Comparison of ENCODE assay signal across 17 cellular contexts in the genomic region with DNA sequence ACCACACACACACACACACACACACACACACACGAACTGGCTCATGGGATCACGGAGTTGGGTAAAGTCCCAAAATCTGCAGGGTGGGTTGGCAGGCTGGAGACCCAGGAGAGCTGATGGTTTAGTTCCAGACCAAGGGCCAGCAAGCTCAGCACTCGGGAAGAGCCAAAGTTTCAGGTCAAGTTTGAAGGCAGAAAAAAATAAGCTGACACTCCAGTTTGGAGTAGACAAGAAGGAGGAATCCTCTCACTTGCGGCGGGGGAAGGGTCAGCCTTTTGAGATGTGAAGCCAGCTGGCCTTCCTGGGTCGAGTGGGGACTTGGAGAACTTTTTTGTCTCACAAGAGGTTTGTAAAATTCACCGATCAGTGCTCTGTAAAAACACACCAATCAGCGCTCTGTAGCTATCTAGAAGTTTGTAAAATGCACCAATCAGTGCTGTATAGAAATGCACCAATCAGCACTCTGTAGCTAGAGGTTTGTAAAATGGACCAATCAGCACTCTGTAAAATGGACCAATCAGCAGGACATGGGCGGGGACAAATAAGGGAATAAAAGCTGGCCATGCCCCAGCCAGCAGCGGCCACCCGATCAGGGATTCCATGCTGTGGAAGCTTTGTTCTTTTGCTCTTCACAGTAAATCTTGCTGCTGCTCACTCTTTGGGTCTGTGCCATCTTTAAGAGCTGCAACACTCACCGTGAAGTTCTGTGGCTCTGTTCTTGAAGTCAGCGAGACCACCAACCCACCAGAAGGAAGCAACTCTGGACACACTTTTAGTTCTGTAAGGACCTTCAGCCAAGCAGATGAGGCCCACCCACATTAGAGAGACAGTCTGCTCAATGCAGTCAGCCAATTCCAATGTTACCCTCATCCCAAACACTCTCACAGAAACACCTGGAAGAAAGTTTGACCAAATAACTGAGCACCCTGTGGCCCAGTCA. TPM values are rescaled to one million over a fixed set of nuclear protein-coding genes. Genes with fewer than 3 reads are reported as not detected.
"Had no signal": no experiment of that assay in that cellular context is flagged by ENCODE, and none has a peak within 500 bp of the region (broad histone marks: within the 10 kb centered on the region; RNA-seq: fewer than 3 reads in every experiment).

No MANE protein-coding gene starts in this region.

- H3K27ac Mint-ChIP-seq: activated naive CD8-positive, alpha-beta T cell treated with anti-CD3 and anti-CD28 coated beads, Interleukin-2, amount 50 U/mL, for 24 hours; activated T-cell treated with anti-CD3 and anti-CD28 coated beads, Interleukin-2, amount 50 U/mL, for 72 hours; natural killer cell; stimulated activated naive CD8-positive, alpha-beta T cell treated with anti-CD3 and anti-CD28 coated beads, Interleukin-15, amount 100 ng/mL, for 72 hours had no signal

- H3K36me3 Mint-ChIP-seq: natural killer cell had no signal

- H3K4me3 ChIP-seq: thoracic aorta had no signal

- H3K36me3 ChIP-seq: neutrophil, thoracic aorta had no signal

- DNase-seq: activated CD4-positive, alpha-beta T cell treated with anti-CD3 and anti-CD28 coated beads for 1 hour; activated CD4-positive, alpha-beta T cell treated with anti-CD3 and anti-CD28 coated beads, Interleukin-2, amount 50 U/mL, for 4 hours; activated gamma-delta T cell treated with Interleukin-2 at 50 U/mL for 16 hours; activated naive CD8-positive, alpha-beta T cell treated with anti-CD3 and anti-CD28 coated beads, Interleukin-2, amount 50 U/mL, for 24 hours; activated T-cell treated with anti-CD3 and anti-CD28 coated beads, Interleukin-2, amount 50 U/mL, for 72 hours; cerebellar nuclear complex; hypothalamus; kidney glomerular epithelial cell; mesenchymal stem cell; natural killer cell; retina; small intestine; stimulated activated naive CD8-positive, alpha-beta T cell treated with anti-CD3 and anti-CD28 coated beads, Interleukin-15, amount 100 ng/mL, for 72 hours had no signal

- H3K4me3 Mint-ChIP-seq: activated naive CD8-positive, alpha-beta T cell treated with anti-CD3 and anti-CD28 coated beads, Interleukin-2, amount 50 U/mL, for 24 hours; activated T-cell treated with anti-CD3 and anti-CD28 coated beads, Interleukin-2, amount 50 U/mL, for 72 hours; natural killer cell; stimulated activated naive CD8-positive, alpha-beta T cell treated with anti-CD3 and anti-CD28 coated beads, Interleukin-15, amount 100 ng/mL, for 72 hours had no signal

- ATAC-seq: activated naive CD8-positive, alpha-beta T cell treated with anti-CD3 and anti-CD28 coated beads, Interleukin-2, amount 50 U/mL, for 24 hours; activated T-cell treated with anti-CD3 and anti-CD28 coated beads, Interleukin-2, amount 50 U/mL, for 72 hours; natural killer cell; stimulated activated naive CD8-positive, alpha-beta T cell treated with anti-CD3 and anti-CD28 coated beads, Interleukin-15, amount 100 ng/mL, for 72 hours had no signal

- H3K9me3 ChIP-seq: neutrophil, thoracic aorta had no signal

- H3K4me1 Mint-ChIP-seq: activated naive CD8-positive, alpha-beta T cell treated with anti-CD3 and anti-CD28 coated beads, Interleukin-2, amount 50 U/mL, for 24 hours; stimulated activated naive CD8-positive, alpha-beta T cell treated with anti-CD3 and anti-CD28 coated beads, Interleukin-15, amount 100 ng/mL, for 72 hours had no signal

- H3K27ac ChIP-seq: neutrophil, thoracic aorta had no signal

- H3K9me3 Mint-ChIP-seq: activated naive CD8-positive, alpha-beta T cell treated with anti-CD3 and anti-CD28 coated beads, Interleukin-2, amount 50 U/mL, for 24 hours; activated T-cell treated with anti-CD3 and anti-CD28 coated beads, Interleukin-2, amount 50 U/mL, for 72 hours; natural killer cell; stimulated activated naive CD8-positive, alpha-beta T cell treated with anti-CD3 and anti-CD28 coated beads, Interleukin-15, amount 100 ng/mL, for 72 hours had no signal

RNA-seq across cellular contexts. Expression of gene UNC5A, which starts 37.8 kb away (rescaled TPM):
- total RNA-seq: aorta, natural killer cell, SK-MEL-5, thoracic aorta had no signal
